Comparison of ENCODE assay signal across 14 cellular contexts in the genomic region with DNA sequence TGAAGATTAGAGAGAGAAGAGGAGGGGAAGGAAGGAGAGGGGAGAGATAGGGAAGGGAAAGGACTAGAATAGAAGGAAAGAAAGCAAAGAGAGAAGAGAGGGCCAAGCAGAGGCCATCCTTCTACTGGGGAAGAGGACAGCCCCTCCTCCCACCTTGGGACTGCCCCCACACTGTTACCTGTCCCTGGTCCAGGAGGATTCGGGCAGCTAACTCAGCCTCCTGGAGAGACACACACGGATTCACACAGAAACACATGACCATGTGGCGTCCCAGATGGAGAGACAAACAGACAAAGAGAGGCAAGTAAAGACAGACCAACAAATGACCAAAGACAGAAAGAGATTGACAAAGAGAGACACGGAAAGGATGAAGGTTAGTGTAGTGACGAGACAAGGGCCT. TPM values are rescaled to one million over a fixed set of nuclear protein-coding genes. Genes with fewer than 3 reads are reported as not detected.
DNase-seq lines count a peak whose midpoint lies in the region; ATAC-seq and TF ChIP-seq lines count a peak whose summit lies in the region.
"Had no signal": no experiment of that assay in that cellular context is flagged by ENCODE, and none has a peak within 500 bp of the region (broad histone marks: within the 10 kb centered on the region; RNA-seq: fewer than 3 reads in every experiment).

No MANE protein-coding gene starts in this region.

- no peak for TF ChIP-seq RAD21 in SK-N-SH (IDR thresholded peaks at IDR 0.05; ENCODE audit: low read length)

- H3K9me3 Mint-ChIP-seq in T-helper 1 cell treated with Interleukin-12 subunit alpha and Interleukin-12 subunit beta and Interleukin-4 antibody, amounts not matched to agents 30 μg/mL and 1 μg/mL, for 36 hours = no peaks in the 10 kb centered on the region
- no peaks in the 10 kb centered on the region for H3K9me3 Mint-ChIP-seq in brain
- no peaks in the 10 kb centered on the region for H3K9me3 Mint-ChIP-seq in stimulated activated naive CD8-positive, alpha-beta T cell treated with anti-CD3 and anti-CD28 coated beads, Interleukin-15, amount 100 ng/mL, for 72 hours
- H3K9me3 Mint-ChIP-seq: activated T-helper 1 cell treated with anti-CD3 and anti-CD28 coated beads, Interleukin-12 subunit alpha, Interleukin-12 subunit beta, Interleukin-2, Interleukin-4 antibody, amounts not matched to agents 30 ng/mL and 10 ng/mL and 1 ng/mL, durations not matched to agents 14 hours and 24 hours and 36 hours; HFFc6 had no signal

- no peak for TF ChIP-seq EP300 in SK-N-SH (IDR thresholded peaks at IDR 0.05; ENCODE audit: borderline replicate concordance in 1 of 2, low read depth in 1 of 2, low read length in 1 of 2)

- H3K79me2 ChIP-seq in SK-N-SH (ENCODE audit: insufficient read depth) = no peaks in the 10 kb centered on the region

- DNase-seq in T-helper 1 cell = no peak
- no peak for DNase-seq in lower lobe of right lung
- DNase-seq in SK-N-SH = no peak
- DNase-seq in stimulated activated naive CD8-positive, alpha-beta T cell treated with anti-CD3 and anti-CD28 coated beads, Interleukin-15, amount 100 ng/mL, for 72 hours = no peak
- DNase-seq: activated CD4-positive, alpha-beta T cell treated with anti-CD3 and anti-CD28 coated beads for 4 hours; HFFc6; NCI-H2227 treated with DMSO at 0.1 percent for 48 hours had no signal

- no peak overlapping the region for H2AFZ ChIP-seq in SK-N-SH (ENCODE audit: low read depth)

- no peaks in the 10 kb centered on the region for H4K20me1 ChIP-seq in SK-N-SH (ENCODE audit: insufficient read depth)

- H3K27ac ChIP-seq in lower lobe of right lung = peak overlapping the region; percentile 4
- peak overlapping the region; percentile 76 for H3K27ac ChIP-seq in stomach smooth muscle (ENCODE audit: low read length)
- H3K27ac ChIP-seq in SK-N-SH (ENCODE audit: low read depth in 2 of 2, low read length in 1 of 2) = no peak overlapping the region
- H3K27ac ChIP-seq: 22Rv1 had no signal

- peaks cover 20% of the 10 kb centered on the region for H3K4me1 ChIP-seq in lower lobe of right lung
- peaks cover 30% of the 10 kb centered on the region for H3K4me1 ChIP-seq in stomach smooth muscle (ENCODE audit: control insufficient read depth, insufficient read depth, low read length)
- peaks cover 0 to 10% of the 10 kb centered on the region in 2 experiments; a peak in 1 of 4 replicates for H3K4me1 ChIP-seq in SK-N-SH (ENCODE audit: control insufficient read depth in 1 of 2, insufficient read depth in 2 of 2, low read depth in 1 of 2, low read length in 1 of 2)

- CTCF ChIA-PET in SK-N-SH (lab: Yijun Ruan, JAX) = interaction anchor here (1.3 to 18.2 kb wide), 5 partner anchors 8 to 79 kb away, joined by 6 to 555 read pairs (median 36); a partner anchor contains a TSS

- intact Hi-C loops in lower lobe of right lung (cut with DNase I) = loop anchor here (5.0 kb wide), 1 partner anchor 75 kb away; a partner anchor contains a TSS

- H3K36me3 ChIP-seq in lower lobe of right lung (peaks cover 46% of the 10 kb centered on the region), stomach smooth muscle (ENCODE audit: control insufficient read depth in 2 of 2, insufficient read depth in 2 of 2, low read length in 2 of 2) (peaks cover 31 to 40% of the 10 kb centered on the region in 2 donors), SK-N-SH (replicated peaks in 1 of 2; ENCODE audit: control insufficient read depth in 1 of 2, insufficient read depth in 2 of 2, low read length in 1 of 2) (no peaks in the 10 kb centered on the region)

- no peaks in the 10 kb centered on the region for H3K9me2 ChIP-seq in SK-N-SH

- H3K4me3 ChIP-seq in lower lobe of right lung = peak overlapping the region; percentile 90
- peak overlapping the region; percentile 84 to 94 for H3K4me3 ChIP-seq in stomach smooth muscle (ENCODE audit: low read length in 2 of 2)
- H3K4me3 ChIP-seq in SK-N-SH (ENCODE audit: low read depth in 2 of 2, low read length in 1 of 2) = no peak overlapping the region

- no peak for TF ChIP-seq CTCF in brain (conservative IDR thresholded peaks at IDR 0.05)
- no peak for TF ChIP-seq CTCF in lower lobe of right lung (IDR thresholded peaks at IDR 0.05)
- TF ChIP-seq CTCF in SK-N-SH (IDR thresholded peaks at IDR 0.05) = no peak

- WGBS in SK-N-SH (ENCODE audit: low lambda C conversion rate) = 90% methylated on average over 5 of the region's 5 CpGs

- H3K9ac ChIP-seq in stomach smooth muscle (ENCODE audit: low read length in 2 of 2) (peak overlapping the region in 1 of 2 donors; percentile 52), SK-N-SH (no peak overlapping the region)

- peak overlapping the region; percentile 1 for H3K4me3 Mint-ChIP-seq in T-helper 1 cell treated with Interleukin-12 subunit alpha and Interleukin-12 subunit beta and Interleukin-4 antibody, amounts not matched to agents 30 μg/mL and 1 μg/mL, for 36 hours
- peak overlapping the region; percentile 82 to 96 (median 92) for H3K4me3 Mint-ChIP-seq in brain
- peak overlapping the region in 1 of 2 donors; percentile 0 for H3K4me3 Mint-ChIP-seq in stimulated activated naive CD8-positive, alpha-beta T cell treated with anti-CD3 and anti-CD28 coated beads, Interleukin-15, amount 100 ng/mL, for 72 hours
- H3K4me3 Mint-ChIP-seq: activated T-helper 1 cell treated with anti-CD3 and anti-CD28 coated beads, Interleukin-12 subunit alpha, Interleukin-12 subunit beta, Interleukin-2, Interleukin-4 antibody, amounts not matched to agents 30 ng/mL and 10 ng/mL and 1 ng/mL, durations not matched to agents 14 hours and 24 hours and 36 hours; HFFc6 had no signal

- no peak for ATAC-seq in lower lobe of right lung
- ATAC-seq in stimulated activated naive CD8-positive, alpha-beta T cell treated with anti-CD3 and anti-CD28 coated beads, Interleukin-15, amount 100 ng/mL, for 72 hours = no peak
- no peak for ATAC-seq in HG02642 (IDR thresholded peaks at IDR 0.05; ENCODE audit: poor library complexity, unreplicated experiment)
- ATAC-seq: sciatic nerve had no signal

- H3K4me2 ChIP-seq in SK-N-SH = no peak overlapping the region

- no peaks in the 10 kb centered on the region for H3K9me3 ChIP-seq in lower lobe of right lung
- H3K9me3 ChIP-seq in stomach smooth muscle (ENCODE audit: control insufficient read depth in 2 of 2, low read length in 2 of 2) = no peaks in the 10 kb centered on the region
- no peaks in the 10 kb centered on the region for H3K9me3 ChIP-seq in SK-N-SH

- H3K27me3 Mint-ChIP-seq in T-helper 1 cell treated with Interleukin-12 subunit alpha and Interleukin-12 subunit beta and Interleukin-4 antibody, amounts not matched to agents 30 μg/mL and 1 μg/mL, for 36 hours (ENCODE audit: low read depth) = peaks cover 44% of the 10 kb centered on the region
- peaks cover 11% of the 10 kb centered on the region for H3K27me3 Mint-ChIP-seq in brain
- H3K27me3 Mint-ChIP-seq in stimulated activated naive CD8-positive, alpha-beta T cell treated with anti-CD3 and anti-CD28 coated beads, Interleukin-15, amount 100 ng/mL, for 72 hours = no peaks in the 10 kb centered on the region

- POLR2A ChIA-PET in SK-N-SH (lab: Yijun Ruan, JAX) = no interaction called here

- H3K27ac Mint-ChIP-seq in T-helper 1 cell treated with Interleukin-12 subunit alpha and Interleukin-12 subunit beta and Interleukin-4 antibody, amounts not matched to agents 30 μg/mL and 1 μg/mL, for 36 hours = no peak overlapping the region
- H3K27ac Mint-ChIP-seq in brain = peak overlapping the region in 3 of 5 experiments; percentile 0 to 67 (median 13)
- H3K27ac Mint-ChIP-seq in stimulated activated naive CD8-positive, alpha-beta T cell treated with anti-CD3 and anti-CD28 coated beads, Interleukin-15, amount 100 ng/mL, for 72 hours = no peak overlapping the region
- H3K27ac Mint-ChIP-seq: activated T-helper 1 cell treated with anti-CD3 and anti-CD28 coated beads, Interleukin-12 subunit alpha, Interleukin-12 subunit beta, Interleukin-2, Interleukin-4 antibody, amounts not matched to agents 30 ng/mL and 10 ng/mL and 1 ng/mL, durations not matched to agents 14 hours and 24 hours and 36 hours; HFFc6 had no signal

- no peaks in the 10 kb centered on the region for H3F3A ChIP-seq in SK-N-SH (replicated peaks; ENCODE audit: insufficient read depth)

- no peaks in the 10 kb centered on the region for H3K27me3 ChIP-seq in lower lobe of right lung (ENCODE audit: low read depth)
- H3K27me3 ChIP-seq in stomach smooth muscle (ENCODE audit: control insufficient read depth in 1 of 2, insufficient read depth in 2 of 2, low read length in 2 of 2) = no peaks in the 10 kb centered on the region
- no peaks in the 10 kb centered on the region for H3K27me3 ChIP-seq in SK-N-SH (ENCODE audit: insufficient read depth)

- H3K4me1 Mint-ChIP-seq in T-helper 1 cell treated with Interleukin-12 subunit alpha and Interleukin-12 subunit beta and Interleukin-4 antibody, amounts not matched to agents 30 μg/mL and 1 μg/mL, for 36 hours (ENCODE audit: low read depth) = peaks cover 7% of the 10 kb centered on the region
- H3K4me1 Mint-ChIP-seq in brain = peaks cover 38% of the 10 kb centered on the region
- H3K4me1 Mint-ChIP-seq in stimulated activated naive CD8-positive, alpha-beta T cell treated with anti-CD3 and anti-CD28 coated beads, Interleukin-15, amount 100 ng/mL, for 72 hours = peaks cover 33% of the 10 kb centered on the region

- no peaks in the 10 kb centered on the region for H3K36me3 Mint-ChIP-seq in T-helper 1 cell treated with Interleukin-12 subunit alpha and Interleukin-12 subunit beta and Interleukin-4 antibody, amounts not matched to agents 30 μg/mL and 1 μg/mL, for 36 hours (ENCODE audit: low read depth)
- H3K36me3 Mint-ChIP-seq in brain = peaks cover 9% of the 10 kb centered on the region

RNA-seq across cellular contexts. Expression of a gene that starts 2.2 kb away (rescaled TPM):
- polyA plus RNA-seq in brain (ENCODE audit: insufficient read depth, low read depth, low replicate concordance) = 870 TPM
- total RNA-seq in lower lobe of right lung = 92.7 TPM
- 15.8 and 15.9 TPM in 2 replicates for polyA plus RNA-seq in SK-N-SH (2012; rRNA removed)
- polyA plus RNA-seq in SK-N-SH (2012; cell fraction: cytosol; rRNA removed) = 10.1 and 11.7 TPM in 2 replicates
- 29.0 and 31.1 TPM in 2 replicates for polyA plus RNA-seq in SK-N-SH (2012; cell fraction: nucleus; rRNA removed)

RNA-seq across cellular contexts. Expression of a gene that starts 7.3 kb away (rescaled TPM):
- polyA plus RNA-seq in brain (ENCODE audit: insufficient read depth, low read depth, low replicate concordance) = not detected
- total RNA-seq in lower lobe of right lung = not detected
- not detected in 2 replicates for polyA plus RNA-seq in SK-N-SH (2012; rRNA removed)
- not detected in 2 replicates for polyA plus RNA-seq in SK-N-SH (2012; cell fraction: cytosol; rRNA removed)
- not detected in 2 replicates for polyA plus RNA-seq in SK-N-SH (2012; cell fraction: nucleus; rRNA removed)
- total RNA-seq: activated T-helper 1 cell treated with anti-CD3 and anti-CD28 coated beads, Interleukin-12 subunit alpha, Interleukin-12 subunit beta, Interleukin-2, Interleukin-4 antibody, amounts not matched to agents 30 ng/mL and 10 ng/mL and 1 ng/mL, durations not matched to agents 14 hours and 24 hours and 36 hours; HFFc6 had no signal

RNA-seq across cellular contexts. Expression of a gene that starts 11.9 kb away (rescaled TPM):
- polyA plus RNA-seq in brain (ENCODE audit: insufficient read depth, low read depth, low replicate concordance) (not detected), SK-N-SH (2012; rRNA removed) (0.10 TPM in 1 of 2 replicates, not detected in the other)
- total RNA-seq in lower lobe of right lung = not detected
- polyA plus RNA-seq in SK-N-SH (2012; cell fraction: cytosol; rRNA removed) = not detected in 2 replicates
- polyA plus RNA-seq in SK-N-SH (2012; cell fraction: nucleus; rRNA removed) = 0.12 and 0.36 TPM in 2 replicates
- total RNA-seq: activated T-helper 1 cell treated with anti-CD3 and anti-CD28 coated beads, Interleukin-12 subunit alpha, Interleukin-12 subunit beta, Interleukin-2, Interleukin-4 antibody, amounts not matched to agents 30 ng/mL and 10 ng/mL and 1 ng/mL, durations not matched to agents 14 hours and 24 hours and 36 hours; HFFc6; sciatic nerve had no signal

RNA-seq across cellular contexts. Expression of a gene that starts 19.5 kb away (rescaled TPM):
- polyA plus RNA-seq in brain (ENCODE audit: insufficient read depth, low read depth, low replicate concordance) (not detected), SK-N-SH (2012; rRNA removed) (not detected in 2 replicates)
- total RNA-seq in lower lobe of right lung = not detected
- polyA plus RNA-seq in SK-N-SH (2012; cell fraction: cytosol; rRNA removed) = 0.03 TPM in 1 of 2 replicates, not detected in the other
- not detected in 2 replicates for polyA plus RNA-seq in SK-N-SH (2012; cell fraction: nucleus; rRNA removed)
- total RNA-seq: activated T-helper 1 cell treated with anti-CD3 and anti-CD28 coated beads, Interleukin-12 subunit alpha, Interleukin-12 subunit beta, Interleukin-2, Interleukin-4 antibody, amounts not matched to agents 30 ng/mL and 10 ng/mL and 1 ng/mL, durations not matched to agents 14 hours and 24 hours and 36 hours; HFFc6; sciatic nerve had no signal

RNA-seq across cellular contexts. Expression of a gene that starts 23.6 kb away (rescaled TPM):
- polyA plus RNA-seq in brain (ENCODE audit: insufficient read depth, low read depth, low replicate concordance) (not detected), SK-N-SH (2012; rRNA removed) (not detected in 2 replicates)
- not detected for total RNA-seq in lower lobe of right lung
- not detected in 2 replicates for polyA plus RNA-seq in SK-N-SH (2012; cell fraction: cytosol; rRNA removed)
- 0.08 and 0.14 TPM in 2 replicates for polyA plus RNA-seq in SK-N-SH (2012; cell fraction: nucleus; rRNA removed)
- total RNA-seq: sciatic nerve had no signal

Comparison
In these comparisons a context has a peak if more than half of its experiments do, and no peak if none do; other contexts are left out.
1. H3K27ac Mint-ChIP-seq: peak in brain (3 of 5); none in T-helper 1 cell treated with Interleukin-12 subunit alpha and Interleukin-12 subunit beta and Interleukin-4 antibody, amounts not matched to agents 30 μg/mL and 1 μg/mL, for 36 hours (single experiment) and stimulated activated naive CD8-positive, alpha-beta T cell treated with anti-CD3 and anti-CD28 coated beads, Interleukin-15, amount 100 ng/mL, for 72 hours (0 of 2).
2. H3K27ac ChIP-seq: peak in lower lobe of right lung (single experiment) and stomach smooth muscle (single experiment); none in SK-N-SH (0 of 2).
3. H3K4me3 ChIP-seq: peak in lower lobe of right lung (single experiment) and stomach smooth muscle (2 of 2); none in SK-N-SH (0 of 2).
4. RNA of a gene that starts 2.2 kb away (polyA plus RNA-seq): 870 TPM in brain (single experiment); 10.1 to 31.1 TPM in SK-N-SH; every median in the first group is over 10 times any median in the second.